ENCODE assay signal across 10 cellular contexts in genomic region chr4:109803924-109804571, GRCh38. TPM values are rescaled to one million over a fixed set of nuclear protein-coding genes. Genes with fewer than 3 reads are reported as not detected.
DNase-seq lines count a peak whose midpoint lies in the region; ATAC-seq and TF ChIP-seq lines count a peak whose summit lies in the region.
"Had no signal": no experiment of that assay in that cellular context is flagged by ENCODE, and none has a peak within 500 bp of the region (broad histone marks: within the 10 kb centered on the region; RNA-seq: fewer than 3 reads in every experiment).

No MANE protein-coding gene starts in this region.

- no peak overlapping the region for H3K4me3 ChIP-seq in colonic mucosa
- H3K4me3 ChIP-seq in ovary: no peak overlapping the region
- no peak overlapping the region for H3K4me3 ChIP-seq in ascending aorta

- H3K9me3 ChIP-seq in colonic mucosa (no peaks in the 10 kb centered on the region), ovary (no peaks in the 10 kb centered on the region), ascending aorta (no peaks in the 10 kb centered on the region)

- no peaks in the 10 kb centered on the region for H3K27me3 Mint-ChIP-seq in nephron (ENCODE audit: low read depth)

- H3K27me3 ChIP-seq in colonic mucosa (no peaks in the 10 kb centered on the region), ovary (no peaks in the 10 kb centered on the region), ascending aorta (no peaks in the 10 kb centered on the region)

- DNase-seq in AML-193 (lab: John Stamatoyannopoulos, UW): peak; percentile 48 to 60
- peak; percentile 50 for DNase-seq in NCI-H748 treated with DMSO at 0.1 percent for 48 hours (lab: John Stamatoyannopoulos, UW)
- no peak for DNase-seq in colonic mucosa
- no peak for DNase-seq in ovary
- DNase-seq in ascending aorta (ENCODE audit: low spot score in 2 of 2): no peak

- H3K27ac Mint-ChIP-seq in nephron: peak overlapping the region; percentile 49 to 98 (median 85)

- H3K4me3 Mint-ChIP-seq in nephron: no peak overlapping the region
- H3K4me3 Mint-ChIP-seq: IgD-negative memory B cell had no signal

- TF ChIP-seq EP300 in ovary (IDR thresholded peaks at IDR 0.05): no peak

- H3K4me1 ChIP-seq in colonic mucosa: no peaks in the 10 kb centered on the region
- H3K4me1 ChIP-seq in ovary (ENCODE audit: insufficient read depth): no peaks in the 10 kb centered on the region
- no peaks in the 10 kb centered on the region for H3K4me1 ChIP-seq in ascending aorta

- peaks cover 16% of the 10 kb centered on the region for H3K4me1 Mint-ChIP-seq in nephron

- intact Hi-C loops in colonic mucosa (cut with DNase I) (loop anchor here (5.0 kb wide), 1 partner anchor 102 kb away; the partner anchor contains the start of gene CASP6), ovary (cut with DNase I) (no loop called here), ascending aorta (cut with DNase I) (no loop called here)

- ATAC-seq in HG02852 (IDR thresholded peaks at IDR 0.05; ENCODE audit: unreplicated experiment): peak; percentile 61

- no peak for TF ChIP-seq POLR2A in ovary (IDR thresholded peaks at IDR 0.05)

- 41 to 50% (median 49%) methylated on average over 4 of the region's 4 CpGs for WGBS in ovary, 3 donors

- no peak overlapping the region for H3K9ac ChIP-seq in colonic mucosa (ENCODE audit: low read depth in 2 of 2, low read length in 2 of 2)

- H3K27ac ChIP-seq in colonic mucosa (no peak overlapping the region), ovary (no peak overlapping the region), ascending aorta (no peak overlapping the region)
- H3K27ac ChIP-seq: epithelial cell of prostate had no signal

- H3K36me3 ChIP-seq in colonic mucosa (no peaks in the 10 kb centered on the region), ovary (no peaks in the 10 kb centered on the region), ascending aorta (no peaks in the 10 kb centered on the region)

- H3K9me3 Mint-ChIP-seq in nephron: peaks cover 4% of the 10 kb centered on the region
- H3K9me3 Mint-ChIP-seq: IgD-negative memory B cell had no signal

- no peaks in the 10 kb centered on the region for H3K36me3 Mint-ChIP-seq in nephron (ENCODE audit: low read depth)
- H3K36me3 Mint-ChIP-seq: IgD-negative memory B cell had no signal

- TF ChIP-seq CTCF in GM12873 (IDR thresholded peaks at IDR 0.05; ENCODE audit: insufficient read depth, low read depth, low read length, missing control alignments) (peak; percentile 60), colonic mucosa (IDR thresholded peaks at IDR 0.05) (peak; percentile 39), nephron (IDR thresholded peaks at IDR 0.05; ENCODE audit: unreplicated experiment in 3 of 3) (peak; percentile 26 to 48 (median 31)), ovary (IDR thresholded peaks at IDR 0.05) (no peak), ascending aorta (IDR thresholded peaks at IDR 0.05) (peak in 1 of 3 experiments; percentile 34)

RNA-seq across cellular contexts. Expression of gene CFI, which starts 2.2 kb away (rescaled TPM):
- 1 to 10 TPM; 1.6 to 6.8 TPM for total RNA-seq in colonic mucosa
- 100 to 1,000 TPM in 1 of 7 donors, 10 to 100 TPM in 6; 13.1 to 108 (median 34.6) TPM for total RNA-seq in ovary
- polyA plus RNA-seq in ovary: 100 to 1,000 TPM in 1 of 2 donors, 10 to 100 TPM in 1; 38.2 to 112 TPM
- 17.8 TPM for total RNA-seq in ascending aorta
- polyA plus RNA-seq: IgD-negative memory B cell had no signal

RNA-seq across cellular contexts. Expression of gene GAR1, which starts 11.5 kb away (rescaled TPM):
- total RNA-seq in colonic mucosa: 10 to 100 TPM; 16.8 to 21.0 TPM
- total RNA-seq in ovary: 10 to 100 TPM in 6 of 7 donors, 1 to 10 TPM in 1; 4.3 to 22.5 (median 15.7) TPM
- 10 to 100 TPM; 14.8 to 27.9 TPM for polyA plus RNA-seq in ovary
- total RNA-seq in ascending aorta: not detected

RNA-seq across cellular contexts. Expression of gene RRH, which starts 23.7 kb away (rescaled TPM):
- total RNA-seq in colonic mucosa (under 1 TPM in 1 of 2 donors, not detected in 1; 0.57 TPM), ovary (under 1 TPM in 4 of 7 donors, not detected in 3; 0.23 to 0.57 (median 0.32) TPM), ascending aorta (not detected)
- under 1 TPM; 0.06 to 0.20 TPM for polyA plus RNA-seq in ovary
- polyA plus RNA-seq: IgD-negative memory B cell had no signal

RNA-seq across cellular contexts. Expression of gene LRIT3, which starts 43.9 kb away (rescaled TPM):
- under 1 TPM in 1 of 2 donors, not detected in 1; 0.15 TPM for total RNA-seq in colonic mucosa
- total RNA-seq in ovary: under 1 TPM in 6 of 7 donors, not detected in 1; 0.05 to 0.35 (median 0.18) TPM
- polyA plus RNA-seq in ovary: under 1 TPM; 0.02 to 0.10 TPM
- not detected for total RNA-seq in ascending aorta
- polyA plus RNA-seq: IgD-negative memory B cell had no signal

Comparison
In these comparisons a context has a peak if more than half of its experiments do, and no peak if none do; other contexts are left out.
1. DNase-seq: peak in AML-193 (2 of 2) and NCI-H748 treated with DMSO at 0.1 percent for 48 hours (single experiment); none in colonic mucosa (single experiment), ovary (0 of 5) and ascending aorta (0 of 2).
2. CTCF ChIP-seq: peak in GM12873 (single experiment), colonic mucosa (single experiment) and nephron (3 of 3); none in ovary (0 of 3).